In the genomic region with DNA sequence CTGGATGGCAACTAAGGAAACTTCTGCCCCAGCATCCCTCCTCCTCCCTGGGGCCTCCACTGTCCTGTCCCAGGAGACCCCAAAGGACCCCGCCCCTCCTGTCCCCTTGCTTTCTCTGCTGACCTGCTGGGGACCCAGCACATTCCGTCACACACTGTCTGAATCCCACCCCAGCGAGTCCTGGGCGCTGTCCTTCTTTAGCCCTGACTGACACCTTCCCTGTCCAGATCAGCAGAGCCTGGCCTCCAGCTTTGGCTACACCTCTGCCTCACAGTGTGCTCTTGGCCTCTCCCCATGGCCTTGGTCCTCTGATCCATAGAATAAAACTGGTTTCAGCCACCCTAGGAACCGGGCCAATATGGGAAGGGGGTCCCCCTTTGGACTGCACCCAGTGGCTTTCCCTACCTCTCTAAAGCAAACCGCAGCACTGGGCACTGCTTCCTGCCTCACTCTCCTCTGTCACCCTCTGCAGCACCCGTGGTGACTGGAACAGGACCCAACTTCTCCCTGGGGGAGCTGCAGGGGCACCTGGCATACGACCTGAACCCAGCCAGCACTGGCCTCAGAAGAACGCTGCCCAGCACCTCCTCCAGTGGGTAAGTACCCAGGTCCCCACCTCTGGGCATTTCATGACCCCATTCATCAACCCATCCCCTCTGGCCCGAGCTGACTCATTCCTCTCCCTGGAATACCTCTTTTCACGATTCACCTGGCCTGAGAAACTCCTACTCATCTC, we compare ENCODE assay signal across 9 cellular contexts. TPM values are rescaled to one million over a fixed set of nuclear protein-coding genes. Genes with fewer than 3 reads are reported as not detected.
DNase-seq lines count a peak whose midpoint lies in the region; ATAC-seq and TF ChIP-seq lines count a peak whose summit lies in the region.
"Had no signal": no experiment of that assay in that cellular context is flagged by ENCODE, and none has a peak within 500 bp of the region (broad histone marks: within the 10 kb centered on the region; RNA-seq: fewer than 3 reads in every experiment).

No MANE protein-coding gene starts in this region.

- no peaks in the 10 kb centered on the region for H3K36me3 Mint-ChIP-seq in H9 (ENCODE audit: insufficient read depth in 1 of 3, low read depth in 3 of 3)
- peaks cover 7% of the 10 kb centered on the region for H3K36me3 Mint-ChIP-seq in activated B cell treated with CpG ODN at 0.5 μM for 24 hours (ENCODE audit: low read depth)
- peaks cover 48% of the 10 kb centered on the region for H3K36me3 Mint-ChIP-seq in stimulated activated effector memory CD8-positive, alpha-beta T cell treated with anti-CD3 and anti-CD28 coated beads, Interleukin-12 subunit alpha, Interleukin-12 subunit beta, amount 100 ng/mL, for 72 hours

- H3K9me3 ChIP-seq in H9 (ENCODE audit: control insufficient read depth, low read depth, low read length) (no peaks in the 10 kb centered on the region), iPS-20b (ENCODE audit: insufficient read depth, low read depth, low read length) (no peaks in the 10 kb centered on the region)

- H3K4me1 Mint-ChIP-seq in H9 (peaks cover 8% of the 10 kb centered on the region in 2 experiments), activated B cell treated with CpG ODN at 0.5 μM for 24 hours (peaks cover 16% of the 10 kb centered on the region)
- peaks cover 23% of the 10 kb centered on the region for H3K4me1 Mint-ChIP-seq in stimulated activated effector memory CD8-positive, alpha-beta T cell treated with anti-CD3 and anti-CD28 coated beads, Interleukin-12 subunit alpha, Interleukin-12 subunit beta, amount 100 ng/mL, for 72 hours

- H3K4me2 ChIP-seq in H9 (ENCODE audit: insufficient read depth, insufficient read length, low read length) = no peak overlapping the region

- CTCF ChIA-PET in activated B cell treated with CpG ODN at 0.5 μM for 24 hours (lab: Charles Lee) = no interaction called here

- H3K27me3 Mint-ChIP-seq in H9 (ENCODE audit: low read depth) = peaks cover 17% of the 10 kb centered on the region
- no peaks in the 10 kb centered on the region for H3K27me3 Mint-ChIP-seq in activated B cell treated with CpG ODN at 0.5 μM for 24 hours

- H3K27ac ChIP-seq in H9 (ENCODE audit: insufficient read length, low read depth, low read length) = no peak overlapping the region
- no peak overlapping the region for H3K27ac ChIP-seq in iPS-20b (ENCODE audit: low read length)

- H3K4me1 ChIP-seq in H9 (ENCODE audit: insufficient read depth, low read length) = no peaks in the 10 kb centered on the region
- no peaks in the 10 kb centered on the region for H3K4me1 ChIP-seq in iPS-20b (ENCODE audit: insufficient read depth, low read length)

- no peak overlapping the region for H2BK15ac ChIP-seq in H9 (ENCODE audit: low read depth, low read length)

- H3K18ac ChIP-seq in H9 (ENCODE audit: insufficient read length, low read depth, low read length) = no peak overlapping the region

- H3K23ac ChIP-seq in H9 (ENCODE audit: insufficient read length, low read depth, low read length) = no peak overlapping the region

- WGBS in H9 (ENCODE audit: extremely low coverage, insufficient read length, low lambda C conversion rate) = no CpG with 5 or more reads among the region's 11 CpGs

- no peak overlapping the region for H4K8ac ChIP-seq in H9 (replicated peaks; ENCODE audit: insufficient read length, low read depth, low read length)

- no peaks in the 10 kb centered on the region for H3K27me3 ChIP-seq in H9 (ENCODE audit: insufficient read depth, low read length)
- no peaks in the 10 kb centered on the region for H3K27me3 ChIP-seq in iPS-20b (ENCODE audit: insufficient read depth, low read length)

- no peak overlapping the region for H3K56ac ChIP-seq in H9 (ENCODE audit: insufficient read length, low read depth, low read length)

- intact Hi-C loops in activated B cell treated with CpG ODN at 0.5 μM for 24 hours (cut with micrococcal nuclease) = loop anchor here (2.0 kb wide), 1 partner anchor 73 kb away; no protein-coding TSS in a partner anchor

- H3K9ac ChIP-seq in H9 (ENCODE audit: extremely low read depth, insufficient read length, low read length) (no peak overlapping the region), iPS-20b (ENCODE audit: low read depth, low read length) (peak overlapping the region; percentile 85; the same call in 1 of the 2 replicates)

- no peak overlapping the region for H4K5ac ChIP-seq in H9 (ENCODE audit: insufficient read length, low read depth, low read length)

- H3K4me3 Mint-ChIP-seq in H9 = peak overlapping the region; percentile 97 to 98
- peak overlapping the region; percentile 99 for H3K4me3 Mint-ChIP-seq in activated B cell treated with CpG ODN at 0.5 μM for 24 hours
- H3K4me3 Mint-ChIP-seq in stimulated activated effector memory CD8-positive, alpha-beta T cell treated with anti-CD3 and anti-CD28 coated beads, Interleukin-12 subunit alpha, Interleukin-12 subunit beta, amount 100 ng/mL, for 72 hours = peak overlapping the region; percentile 90

- no peak overlapping the region for H4K91ac ChIP-seq in H9 (ENCODE audit: insufficient read length, low read depth, low read length)

- no peaks in the 10 kb centered on the region for H4K20me1 ChIP-seq in H9 (ENCODE audit: control insufficient read depth, insufficient read depth, insufficient read length)

- H2BK5ac ChIP-seq in H9 (ENCODE audit: insufficient read length, low read length) = no peak overlapping the region

- peak overlapping the region; percentile 76; the same call in 1 of the 2 replicates for H3K4me3 ChIP-seq in iPS-20b (ENCODE audit: low read length)

- H3K79me1 ChIP-seq in H9 (ENCODE audit: insufficient read depth, low read depth, low read length, poor library complexity, severe bottlenecking) = no peaks in the 10 kb centered on the region

- H3K36me3 ChIP-seq in iPS-20b (ENCODE audit: insufficient read depth, low read depth, low read length) = no peaks in the 10 kb centered on the region

- H3T11ph ChIP-seq in H9 (ENCODE audit: low read length) = no peak overlapping the region

- POLR2A ChIA-PET in activated B cell treated with CpG ODN at 0.5 μM for 24 hours (lab: Charles Lee) = interaction anchor here (0.6 kb wide), 1 partner anchor 70 kb away, joined by 3 read pairs; no protein-coding TSS in a partner anchor

- TF ChIP-seq CTCF in H9 (conservative IDR thresholded peaks at IDR 0.05) (no peak), activated B cell treated with CpG ODN at 0.5 μM for 24 hours (IDR thresholded peaks at IDR 0.05) (no peak)

- DNase-seq in H9 (no peak), activated B cell treated with CpG ODN at 0.5 μM for 24 hours (no peak), NCI-H187 treated with DMSO at 0.1 percent for 48 hours (lab: John Stamatoyannopoulos, UW) (no peak), AG20443 (ENCODE audit: low spot score) (no peak), DMS153 treated with DMSO at 0.1 percent for 48 hours (lab: John Stamatoyannopoulos, UW; ENCODE audit: unreplicated experiment) (no peak)
- no peak for DNase-seq in stimulated activated effector memory CD8-positive, alpha-beta T cell treated with anti-CD3 and anti-CD28 coated beads, Interleukin-12 subunit alpha, Interleukin-12 subunit beta, amount 100 ng/mL, for 72 hours (ENCODE audit: low spot score in 2 of 2)
- no peak for DNase-seq in effector CD4-positive, alpha-beta T cell
- DNase-seq: central memory CD4-positive, alpha-beta T cell had no signal

- no peak overlapping the region for H3K4ac ChIP-seq in H9 (ENCODE audit: low read depth, low read length)

- no peak overlapping the region for H2BK20ac ChIP-seq in H9 (ENCODE audit: low read depth, low read length, poor library complexity, severe bottlenecking)

- H2BK12ac ChIP-seq in H9 (ENCODE audit: insufficient read length, low read depth, low read length) = no peak overlapping the region

- H3K23me2 ChIP-seq in H9 (ENCODE audit: insufficient read length, low read depth, low read length, poor library complexity, severe bottlenecking) = peaks cover 4% of the 10 kb centered on the region

- no peaks in the 10 kb centered on the region for H3K79me2 ChIP-seq in H9 (ENCODE audit: insufficient read depth, low read length)

- H2AK5ac ChIP-seq in H9 (ENCODE audit: insufficient read length, low read length) = no peak overlapping the region

- H3K14ac ChIP-seq in H9 (ENCODE audit: insufficient read depth, low read length) = no peak overlapping the region

- no peak overlapping the region for H2AFZ ChIP-seq in H9 (ENCODE audit: low read length)

- H3K9me3 Mint-ChIP-seq in H9 (no peaks in the 10 kb centered on the region; a peak in 1 of 5 replicates), activated B cell treated with CpG ODN at 0.5 μM for 24 hours (no peaks in the 10 kb centered on the region)
- no peaks in the 10 kb centered on the region for H3K9me3 Mint-ChIP-seq in stimulated activated effector memory CD8-positive, alpha-beta T cell treated with anti-CD3 and anti-CD28 coated beads, Interleukin-12 subunit alpha, Interleukin-12 subunit beta, amount 100 ng/mL, for 72 hours

- no peak overlapping the region for H2BK120ac ChIP-seq in H9 (ENCODE audit: low read depth, low read length, poor library complexity, severe bottlenecking)

- ATAC-seq in activated B cell treated with CpG ODN at 0.5 μM for 24 hours (ENCODE audit: low read depth) = no peak
- no peak for ATAC-seq in stimulated activated effector memory CD8-positive, alpha-beta T cell treated with anti-CD3 and anti-CD28 coated beads, Interleukin-12 subunit alpha, Interleukin-12 subunit beta, amount 100 ng/mL, for 72 hours

- H3K27ac Mint-ChIP-seq in H9 (no peak overlapping the region; a peak in 1 of 7 replicates), activated B cell treated with CpG ODN at 0.5 μM for 24 hours (peak overlapping the region; percentile 99)
- peak overlapping the region; percentile 99 for H3K27ac Mint-ChIP-seq in stimulated activated effector memory CD8-positive, alpha-beta T cell treated with anti-CD3 and anti-CD28 coated beads, Interleukin-12 subunit alpha, Interleukin-12 subunit beta, amount 100 ng/mL, for 72 hours

RNA-seq across cellular contexts. Expression of a gene that starts 46.4 kb away (rescaled TPM):
- total RNA-seq in H9 (2021) = 1.3 and 1.9 TPM in 2 replicates
- total RNA-seq in activated B cell treated with CpG ODN at 0.5 μM for 24 hours = 0.34 TPM in 1 of 2 replicates, not detected in the other

RNA-seq across cellular contexts. Expression of a gene that starts 49.3 kb away (rescaled TPM):
- total RNA-seq in H9 (2021) (not detected in 2 replicates), activated B cell treated with CpG ODN at 0.5 μM for 24 hours (not detected in 2 replicates)

Comparison
In these comparisons a context has a peak if more than half of its experiments do, and no peak if none do; other contexts are left out.
1. H3K27ac Mint-ChIP-seq: peak in activated B cell treated with CpG ODN at 0.5 μM for 24 hours (single experiment) and stimulated activated effector memory CD8-positive, alpha-beta T cell treated with anti-CD3 and anti-CD28 coated beads, Interleukin-12 subunit alpha, Interleukin-12 subunit beta, amount 100 ng/mL, for 72 hours (single experiment); none in H9 (0 of 3).
2. Peak in every context shown above with its lines, with median percentiles within 50 percentile points of each other: H3K4me3 Mint-ChIP-seq.